In genomic region chr15:63857459-63857856, GRCh38 we compare ENCODE assay signal across 17 cellular contexts. TPM values are rescaled to one million over a fixed set of nuclear protein-coding genes. Genes with fewer than 3 reads are reported as not detected.
A peak's percentile ranks its signal among the peaks of the same experiment; 100 is the strongest.
DNase-seq lines count a peak whose midpoint lies in the region; ATAC-seq and TF ChIP-seq lines count a peak whose summit lies in the region.
"Had no signal": no experiment of that assay in that cellular context is flagged by ENCODE, and none has a peak within 500 bp of the region (broad histone marks: within the 10 kb centered on the region; RNA-seq: fewer than 3 reads in every experiment).

No MANE protein-coding gene starts in this region.

- no peaks in the 10 kb centered on the region for H4K20me1 ChIP-seq in GM23338 (replicated peaks; ENCODE audit: insufficient read depth)

- peak overlapping the region; percentile 23; the same call in 1 of the 2 replicates for H2AFZ ChIP-seq in GM23338

- H3K4me1 Mint-ChIP-seq in CD4-positive, CD25-positive, alpha-beta regulatory T cell: peaks cover 24 to 52% (median 34%) of the 10 kb centered on the region in 4 donors
- no peaks in the 10 kb centered on the region for H3K4me1 Mint-ChIP-seq in GM23338
- H3K4me1 Mint-ChIP-seq in naive thymus-derived CD4-positive, alpha-beta T cell: peaks cover 29 to 68% (median 66%) of the 10 kb centered on the region in 7 donors

- H3K4me3 Mint-ChIP-seq in CD4-positive, CD25-positive, alpha-beta regulatory T cell: no peak overlapping the region
- H3K4me3 Mint-ChIP-seq in GM23338: no peak overlapping the region
- H3K4me3 Mint-ChIP-seq in naive thymus-derived CD4-positive, alpha-beta T cell: peak overlapping the region in 2 of 10 donors; percentile 29 to 40
- H3K4me3 Mint-ChIP-seq: activated CD4-positive, alpha-beta memory T cell treated with anti-CD3 and anti-CD28 coated beads, Interleukin-2, amount 10 ng/mL, durations not matched to agents 7 days and 5 days had no signal

- no peak overlapping the region for H3K4me2 ChIP-seq in GM23338

- H3K79me2 ChIP-seq in GM23338 (replicated peaks; ENCODE audit: insufficient read depth): no peaks in the 10 kb centered on the region

- H3K4me3 ChIP-seq in CD4-positive, CD25-positive, alpha-beta regulatory T cell (ENCODE audit: low read depth, low read length): no peak overlapping the region
- H3K4me3 ChIP-seq in GM23338: no peak overlapping the region
- no peak overlapping the region for H3K4me3 ChIP-seq in brain microvascular endothelial cell (ENCODE audit: low read depth, low read length)
- H3K4me3 ChIP-seq in naive thymus-derived CD4-positive, alpha-beta T cell (ENCODE audit: low read length): no peak overlapping the region
- H3K4me3 ChIP-seq: esophagus muscularis mucosa, pancreas had no signal

- H3K9me3 ChIP-seq in CD4-positive, CD25-positive, alpha-beta regulatory T cell (ENCODE audit: control insufficient read depth in 2 of 2, low read length in 2 of 2): no peaks in the 10 kb centered on the region
- H3K9me3 ChIP-seq in naive thymus-derived CD4-positive, alpha-beta T cell (ENCODE audit: control insufficient read depth in 2 of 3, low read length in 3 of 3): no peaks in the 10 kb centered on the region
- H3K9me3 ChIP-seq: esophagus muscularis mucosa, pancreas had no signal

- peaks cover 25% of the 10 kb centered on the region for H3K4me1 ChIP-seq in CD4-positive, CD25-positive, alpha-beta regulatory T cell (ENCODE audit: control insufficient read depth, insufficient read depth, low read length, poor library complexity, severe bottlenecking)
- H3K4me1 ChIP-seq in GM23338 (ENCODE audit: insufficient read depth): no peaks in the 10 kb centered on the region
- H3K4me1 ChIP-seq in naive thymus-derived CD4-positive, alpha-beta T cell (ENCODE audit: control insufficient read depth in 2 of 2, insufficient read depth in 2 of 2, low read length in 2 of 2): peaks cover 7 to 42% of the 10 kb centered on the region in 2 donors
- H3K4me1 ChIP-seq: pancreas had no signal

- no peak for DNase-seq in CD4-positive, CD25-positive, alpha-beta regulatory T cell
- DNase-seq in GM23338 (ENCODE audit: low spot score) (no peak), brain microvascular endothelial cell (no peak), nucleus accumbens (lab: John Stamatoyannopoulos, UW) (no peak)
- DNase-seq in naive thymus-derived CD4-positive, alpha-beta T cell: no peak
- DNase-seq: activated CD4-positive, alpha-beta memory T cell treated with anti-CD3 and anti-CD28 coated beads, Interleukin-2, amount 10 ng/mL, durations not matched to agents 7 days and 5 days; DMS53; head of caudate nucleus; Kasumi-1; kidney; NCI-H146; pancreas had no signal

- H3K27ac Mint-ChIP-seq in CD4-positive, CD25-positive, alpha-beta regulatory T cell: peak overlapping the region in 2 of 3 donors; percentile 95 to 96
- H3K27ac Mint-ChIP-seq in GM23338: no peak overlapping the region
- peak overlapping the region in 7 of 9 donors; percentile 91 to 99 (median 97) for H3K27ac Mint-ChIP-seq in naive thymus-derived CD4-positive, alpha-beta T cell
- H3K27ac Mint-ChIP-seq: activated CD4-positive, alpha-beta memory T cell treated with anti-CD3 and anti-CD28 coated beads, Interleukin-2, amount 10 ng/mL, durations not matched to agents 7 days and 5 days had no signal

- TF ChIP-seq CTCF in GM23338 (conservative IDR thresholded peaks at IDR 0.05; ENCODE audit: low read depth in 2 of 2): no peak
- no peak for TF ChIP-seq CTCF in brain microvascular endothelial cell (IDR thresholded peaks at IDR 0.05; ENCODE audit: low read depth, low read length, missing control alignments)

- no peaks in the 10 kb centered on the region for H3K36me3 Mint-ChIP-seq in CD4-positive, CD25-positive, alpha-beta regulatory T cell
- no peaks in the 10 kb centered on the region for H3K36me3 Mint-ChIP-seq in GM23338 (ENCODE audit: low read depth)
- H3K36me3 Mint-ChIP-seq in naive thymus-derived CD4-positive, alpha-beta T cell: no peaks in the 10 kb centered on the region

- no peak overlapping the region for H3K27ac ChIP-seq in CD4-positive, CD25-positive, alpha-beta regulatory T cell (ENCODE audit: insufficient read depth, low read length, poor library complexity, severe bottlenecking)
- H3K27ac ChIP-seq in GM23338 (ENCODE audit: low read depth) (no peak overlapping the region), brain microvascular endothelial cell (peak overlapping the region; percentile 34)
- no peak overlapping the region for H3K27ac ChIP-seq in naive thymus-derived CD4-positive, alpha-beta T cell (ENCODE audit: low read depth, low read length)
- H3K27ac ChIP-seq: pancreas had no signal

- POLR2A ChIA-PET in naive thymus-derived CD4-positive, alpha-beta T cell (lab: Charles Lee): interaction anchor here (1.1 to 1.7 kb wide), 2 partner anchors 15 to 24 kb away, joined by 4 to 12 read pairs; partner anchors contain the start of gene HERC1

- CTCF ChIA-PET in naive thymus-derived CD4-positive, alpha-beta T cell (lab: Charles Lee): no interaction called here

- in situ Hi-C loops in brain microvascular endothelial cell (cut with HindIII; ENCODE audit: low pct_ligation_motif_present, low sequenced_read_pairs): no loop called here

- no peaks in the 10 kb centered on the region for H3K36me3 ChIP-seq in CD4-positive, CD25-positive, alpha-beta regulatory T cell (ENCODE audit: control insufficient read depth, insufficient read depth, low read length)
- H3K36me3 ChIP-seq in GM23338 (ENCODE audit: insufficient read depth) (no peaks in the 10 kb centered on the region; the same call in 1 of the 2 replicates), brain microvascular endothelial cell (replicated peaks) (no peaks in the 10 kb centered on the region)
- no peaks in the 10 kb centered on the region for H3K36me3 ChIP-seq in naive thymus-derived CD4-positive, alpha-beta T cell (ENCODE audit: control insufficient read depth in 2 of 3, insufficient read depth in 3 of 3, low read length in 3 of 3)
- H3K36me3 ChIP-seq: esophagus muscularis mucosa, pancreas had no signal

- no peaks in the 10 kb centered on the region for H3F3A ChIP-seq in GM23338 (replicated peaks; ENCODE audit: low read depth)

- ATAC-seq in CD4-positive, CD25-positive, alpha-beta regulatory T cell (ENCODE audit: low read depth in 2 of 2): no peak
- ATAC-seq in GM23338 (no peak), HG03457 (IDR thresholded peaks at IDR 0.05; ENCODE audit: unreplicated experiment) (no peak), HG02759 (IDR thresholded peaks at IDR 0.05; ENCODE audit: unreplicated experiment) (no peak), GM18858 (IDR thresholded peaks at IDR 0.05; ENCODE audit: unreplicated experiment) (no peak)
- ATAC-seq in naive thymus-derived CD4-positive, alpha-beta T cell: no peak

- no peaks in the 10 kb centered on the region for H3K27me3 Mint-ChIP-seq in CD4-positive, CD25-positive, alpha-beta regulatory T cell
- peaks cover 6% of the 10 kb centered on the region for H3K27me3 Mint-ChIP-seq in GM23338 (ENCODE audit: insufficient read depth, low read depth, poor library complexity)
- no peaks in the 10 kb centered on the region for H3K27me3 Mint-ChIP-seq in naive thymus-derived CD4-positive, alpha-beta T cell
- H3K27me3 Mint-ChIP-seq: activated CD4-positive, alpha-beta memory T cell treated with anti-CD3 and anti-CD28 coated beads, Interleukin-2, amount 10 ng/mL, durations not matched to agents 7 days and 5 days had no signal

- H3K27me3 ChIP-seq in CD4-positive, CD25-positive, alpha-beta regulatory T cell (ENCODE audit: control insufficient read depth, insufficient read depth, low read length): no peaks in the 10 kb centered on the region
- H3K27me3 ChIP-seq in GM23338 (ENCODE audit: insufficient read depth) (no peaks in the 10 kb centered on the region), brain microvascular endothelial cell (replicated peaks) (no peaks in the 10 kb centered on the region)
- H3K27me3 ChIP-seq in naive thymus-derived CD4-positive, alpha-beta T cell (ENCODE audit: control insufficient read depth in 2 of 2, insufficient read depth in 2 of 2, low read length in 2 of 2): no peaks in the 10 kb centered on the region
- H3K27me3 ChIP-seq: esophagus muscularis mucosa, pancreas had no signal

- H3K9me2 ChIP-seq in GM23338 (ENCODE audit: insufficient read depth): no peaks in the 10 kb centered on the region

- intact Hi-C loops in naive thymus-derived CD4-positive, alpha-beta T cell (cut with micrococcal nuclease): no loop called here

- H3K9me3 Mint-ChIP-seq in CD4-positive, CD25-positive, alpha-beta regulatory T cell: peaks cover 0 to 4% (median 0%) of the 10 kb centered on the region in 7 donors
- H3K9me3 Mint-ChIP-seq in GM23338: no peaks in the 10 kb centered on the region
- peaks cover 0 to 4% (median 0%) of the 10 kb centered on the region in 11 donors for H3K9me3 Mint-ChIP-seq in naive thymus-derived CD4-positive, alpha-beta T cell
- H3K9me3 Mint-ChIP-seq: activated CD4-positive, alpha-beta memory T cell treated with anti-CD3 and anti-CD28 coated beads, Interleukin-2, amount 10 ng/mL, durations not matched to agents 7 days and 5 days; activated T-helper 2 cell treated with anti-CD3 and anti-CD28 coated beads, Interferon-gamma antibody, Interleukin-2, Interleukin-4, amounts not matched to agents 10 μg/mL and 5 μg/mL and 100 μg/mL, durations not matched to agents 14 hours and 24 hours and 36 hours had no signal

TF ChIP-seq in GM23338, 12 proteins besides CTCF, POLR2A, EP300 and RAD21 (continues in another document):
- no peak for TF ChIP-seq STAT1 (IDR thresholded peaks at IDR 0.05; ENCODE audit: unreplicated experiment)
- no peak for TF ChIP-seq JUNB (IDR thresholded peaks at IDR 0.05; ENCODE audit: unreplicated experiment)
- no peak for TF ChIP-seq EZH2 (IDR thresholded peaks at IDR 0.05; ENCODE audit: low read depth, unreplicated experiment)
- no peak for TF ChIP-seq POLR2AphosphoS5 (IDR thresholded peaks at IDR 0.05; ENCODE audit: low read depth)

RNA-seq across cellular contexts. Expression of gene HERC1, which starts 23.7 kb away (rescaled TPM):
- 297 TPM for total RNA-seq in CD4-positive, CD25-positive, alpha-beta regulatory T cell
- 10 to 100 TPM; 22.7 to 29.2 (median 26.4) TPM for polyA plus RNA-seq in CD4-positive, CD25-positive, alpha-beta regulatory T cell
- total RNA-seq in GM23338 (2014; rRNA removed; shearing (Covaris generic)): 78.7 and 79.4 TPM in 2 replicates
- polyA plus RNA-seq in GM23338 (2016; fragmentation: Nextera tagmentation; extraction: Ambion mirVana): 20.3 and 25.9 TPM in 2 replicates
- 100 to 1,000 TPM; 121 to 244 (median 172) TPM for total RNA-seq in naive thymus-derived CD4-positive, alpha-beta T cell
- 10 to 100 TPM; 37.8 to 45.7 TPM for polyA plus RNA-seq in naive thymus-derived CD4-positive, alpha-beta T cell
